ENCODE assay signal across 19 cellular contexts in the genomic region with DNA sequence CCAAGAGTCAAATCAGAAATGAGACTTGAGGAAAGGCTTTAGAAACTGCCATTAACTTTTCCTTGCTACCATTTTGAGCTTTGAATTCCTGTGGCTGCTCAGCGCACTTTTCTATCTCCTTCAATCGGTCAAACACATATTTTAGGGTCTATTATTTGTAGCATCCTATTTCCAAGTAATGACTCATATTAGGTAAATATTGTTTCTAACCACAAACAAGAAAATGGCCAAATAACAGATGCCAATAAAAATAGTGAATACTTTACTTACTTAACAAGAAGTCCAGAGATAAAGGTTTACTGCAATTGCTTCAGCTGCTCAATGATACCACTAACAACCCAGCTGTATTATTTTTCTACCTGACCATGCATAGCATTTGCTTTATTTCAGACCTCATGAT. TPM values are rescaled to one million over a fixed set of nuclear protein-coding genes. Genes with fewer than 3 reads are reported as not detected.
"Had no signal": no experiment of that assay in that cellular context is flagged by ENCODE, and none has a peak within 500 bp of the region (broad histone marks: within the 10 kb centered on the region; RNA-seq: fewer than 3 reads in every experiment).

No MANE protein-coding gene starts in this region.

- H3K36me3 ChIP-seq: esophagus muscularis mucosa, lower lobe of right lung, prostate gland, right lobe of liver, thyroid gland had no signal

- ATAC-seq: body of pancreas; lower lobe of right lung; right lobe of liver; stimulated activated effector memory CD8-positive, alpha-beta T cell treated with anti-CD3 and anti-CD28 coated beads, Interleukin-12 subunit alpha, Interleukin-12 subunit beta, amount 100 ng/mL, for 72 hours; T-helper 17 cell had no signal

- H3K27me3 ChIP-seq: body of pancreas, esophagus muscularis mucosa, right lobe of liver, thyroid gland had no signal

- H3K9me3 ChIP-seq: body of pancreas, esophagus muscularis mucosa, lower lobe of right lung, prostate gland, right lobe of liver, thyroid gland had no signal

- H3K27ac ChIP-seq: body of pancreas, esophagus muscularis mucosa, lower lobe of right lung, prostate gland, right lobe of liver, thyroid gland had no signal

- H3K4me1 ChIP-seq: body of pancreas, esophagus muscularis mucosa, lower lobe of right lung, prostate gland, right lobe of liver, thyroid gland had no signal

- DNase-seq: activated CD4-positive, alpha-beta memory T cell treated with anti-CD3 and anti-CD28 coated beads, Interleukin-2, amount 10 ng/mL, durations not matched to agents 7 days and 5 days; activated CD4-positive, alpha-beta T cell treated with anti-CD3 and anti-CD28 coated beads for 4 hours; activated effector memory CD4-positive, alpha-beta T cell treated with Interleukin-2 at 50 U/mL for 16 hours; activated naive CD4-positive, alpha-beta T cell treated with anti-CD3 and anti-CD28 coated beads, Interleukin-2, amount 50 U/mL, for 16 hours; activated T-cell treated with anti-CD3 and anti-CD28 coated beads, Interleukin-2, amount 50 U/mL, for 24 hours; body of pancreas; foreskin melanocyte; head of caudate nucleus; left cardiac atrium; lower lobe of right lung; nephron progenitor cell; right lobe of liver; stimulated activated CD4-positive, alpha-beta T cell treated with anti-CD3 and anti-CD28 coated beads, Interleukin-12 subunit alpha, Interleukin-12 subunit beta, amount 100 ng/mL, for 4 hours; stimulated activated CD4-positive, alpha-beta T cell treated with anti-CD3 and anti-CD28 coated beads, Interleukin-2, amount 100 ng/mL, for 24 hours; T-helper 17 cell; thyroid gland had no signal

- H3K4me3 ChIP-seq: body of pancreas, esophagus muscularis mucosa, lower lobe of right lung, prostate gland, right lobe of liver, thyroid gland had no signal

RNA-seq across cellular contexts. Expression of a gene that starts 29.7 kb away (rescaled TPM):
- total RNA-seq: activated CD4-positive, alpha-beta memory T cell treated with anti-CD3 and anti-CD28 coated beads, Interleukin-2, amount 10 ng/mL, durations not matched to agents 7 days and 5 days; lower lobe of right lung; right lobe of liver; T-helper 17 cell had no signal
